In genomic region chr20:13996265-13996664, GRCh38 we compare ENCODE assay signal across 1 cellular context.
TF ChIP-seq lines count a peak whose summit lies in the region.

No MANE protein-coding gene starts in this region.

TF ChIP-seq in HepG2, 621 proteins besides CTCF, POLR2A, EP300 and RAD21 (continues in another document):
- TF ChIP-seq ZNF572 (CRISPR knock-in tag; IDR thresholded peaks at IDR 0.05), result no peak
- no peak for TF ChIP-seq ZNF670 (CRISPR knock-in tag; IDR thresholded peaks at IDR 0.05; ENCODE audit: borderline replicate concordance)
- TF ChIP-seq GPN1 (CRISPR knock-in tag; IDR thresholded peaks at IDR 0.05; ENCODE audit: borderline replicate concordance), result no peak
- no peak for TF ChIP-seq ZNF441 (CRISPR knock-in tag; IDR thresholded peaks at IDR 0.05; ENCODE audit: borderline replicate concordance)
- TF ChIP-seq SRSF1 (optimal IDR thresholded peaks at IDR 0.05; ENCODE audit: low read depth, low read length), result no peak
- TF ChIP-seq ZNF678 (CRISPR knock-in tag; IDR thresholded peaks at IDR 0.05), result no peak
- no peak for TF ChIP-seq ZNF710 (CRISPR knock-in tag; IDR thresholded peaks at IDR 0.05; ENCODE audit: borderline replicate concordance)
- TF ChIP-seq ZBTB26 (CRISPR knock-in tag; IDR thresholded peaks at IDR 0.05; ENCODE audit: borderline replicate concordance), result no peak
- no peak for TF ChIP-seq TEF (CRISPR knock-in tag; IDR thresholded peaks at IDR 0.05)
- TF ChIP-seq CENPBD1 (CRISPR knock-in tag; IDR thresholded peaks at IDR 0.05; ENCODE audit: borderline replicate concordance, low read depth), result no peak
- TF ChIP-seq ZNF138 (CRISPR knock-in tag; IDR thresholded peaks at IDR 0.05; ENCODE audit: low read depth), result 0 out of 2 replicates have a peak, but pooled peaks have one; percentile 13
- TF ChIP-seq HDAC2 (CRISPR knock-in tag; IDR thresholded peaks at IDR 0.05), result 0 out of 2 replicates have a peak, but pooled peaks have one; percentile 18
- TF ChIP-seq TSC22D2 (CRISPR knock-in tag; IDR thresholded peaks at IDR 0.05; ENCODE audit: borderline replicate concordance), result no peak
- no peak for TF ChIP-seq CREBL2 (CRISPR knock-in tag; IDR thresholded peaks at IDR 0.05; ENCODE audit: borderline replicate concordance)
- no peak for TF ChIP-seq SIN3B (IDR thresholded peaks at IDR 0.05; ENCODE audit: low read length)
- TF ChIP-seq ZBED4 (CRISPR knock-in tag; IDR thresholded peaks at IDR 0.05; ENCODE audit: borderline replicate concordance), result no peak
- TF ChIP-seq KIAA2018 (CRISPR knock-in tag; IDR thresholded peaks at IDR 0.05; ENCODE audit: borderline replicate concordance), result no peak
- TF ChIP-seq BRF2 (CRISPR knock-in tag; IDR thresholded peaks at IDR 0.05), result no peak
- no peak for TF ChIP-seq SP1 (IDR thresholded peaks at IDR 0.05)
- TF ChIP-seq SP1 (CRISPR knock-in tag; IDR thresholded peaks at IDR 0.05), result no peak
- TF ChIP-seq SALL1 (CRISPR knock-in tag; IDR thresholded peaks at IDR 0.05), result no peak
- no peak for TF ChIP-seq ZBTB8A (CRISPR knock-in tag; IDR thresholded peaks at IDR 0.05; ENCODE audit: borderline replicate concordance, low read depth)
- peak; percentile 43; the same call in 1 of the 2 replicates for TF ChIP-seq SALL2 (CRISPR knock-in tag; IDR thresholded peaks at IDR 0.05)
- no peak for TF ChIP-seq ARID2 (CRISPR knock-in tag; IDR thresholded peaks at IDR 0.05; ENCODE audit: borderline replicate concordance)
- TF ChIP-seq ATF2 (CRISPR knock-in tag; IDR thresholded peaks at IDR 0.05), result no peak
- TF ChIP-seq SUZ12 (IDR thresholded peaks at IDR 0.05; ENCODE audit: low read depth, low read length), result no peak
- TF ChIP-seq ZBTB14 (CRISPR knock-in tag; IDR thresholded peaks at IDR 0.05), result no peak
- peak; percentile 80; the same call in 1 of the 2 replicates for TF ChIP-seq EZH2 (conservative IDR thresholded peaks at IDR 0.05; ENCODE audit: low read depth, low read length)
- no peak for TF ChIP-seq ATRX (CRISPR knock-in tag; IDR thresholded peaks at IDR 0.05; ENCODE audit: borderline replicate concordance)
- no peak for TF ChIP-seq THAP9 (CRISPR knock-in tag; IDR thresholded peaks at IDR 0.05; ENCODE audit: borderline replicate concordance)
- TF ChIP-seq SATB2 (CRISPR knock-in tag; IDR thresholded peaks at IDR 0.05), result no peak
- TF ChIP-seq ZNF34 (CRISPR knock-in tag; IDR thresholded peaks at IDR 0.05; ENCODE audit: borderline replicate concordance), result no peak
